Comparison of ENCODE assay signal across 22 cellular contexts in the genomic region with DNA sequence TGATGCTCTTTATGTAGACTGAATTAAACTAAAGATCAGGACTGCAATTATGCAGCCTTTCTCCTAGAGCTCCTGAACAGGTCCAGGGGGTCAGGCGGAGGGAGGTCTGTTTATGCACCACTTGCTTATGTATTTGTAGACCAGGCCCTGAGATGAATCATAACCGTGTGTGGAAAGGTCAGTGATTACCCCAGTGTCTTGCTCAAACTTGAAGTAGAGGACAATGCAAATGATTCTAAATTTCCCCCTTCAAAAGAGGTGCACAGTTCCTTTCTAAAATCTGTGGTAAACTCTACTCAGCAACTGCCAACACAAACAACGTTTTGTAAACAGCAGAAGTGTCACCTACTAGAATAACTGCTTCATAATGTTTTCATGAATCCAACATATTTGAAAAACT. TPM values are rescaled to one million over a fixed set of nuclear protein-coding genes. Genes with fewer than 3 reads are reported as not detected.
DNase-seq lines count a peak whose midpoint lies in the region; ATAC-seq and TF ChIP-seq lines count a peak whose summit lies in the region.
"Had no signal": no experiment of that assay in that cellular context is flagged by ENCODE, and none has a peak within 500 bp of the region (broad histone marks: within the 10 kb centered on the region; RNA-seq: fewer than 3 reads in every experiment).

No MANE protein-coding gene starts in this region.

- H3K4me1 Mint-ChIP-seq in IgD-negative memory B cell, result peaks cover 13 to 31% (median 27%) of the 10 kb centered on the region in 3 donors
- H3K4me1 Mint-ChIP-seq: CD4-positive, alpha-beta memory T cell; H9 had no signal

- peaks cover 8% of the 10 kb centered on the region for H3K36me3 Mint-ChIP-seq in IgD-negative memory B cell
- H3K36me3 Mint-ChIP-seq: CD4-positive, alpha-beta memory T cell had no signal

- H3K4me3 ChIP-seq in GM12865 (ENCODE audit: low read depth, low read length), result no peak overlapping the region
- no peak overlapping the region for H3K4me3 ChIP-seq in MG63
- H3K4me3 ChIP-seq: A549, BLaER1 had no signal

- H3K9me3 Mint-ChIP-seq in IgD-negative memory B cell, result peaks cover 2 to 4% (median 2%) of the 10 kb centered on the region in 3 donors
- H3K9me3 Mint-ChIP-seq: CD4-positive, alpha-beta memory T cell; H9 had no signal

- ATAC-seq in GM19463 (IDR thresholded peaks at IDR 0.05; ENCODE audit: unreplicated experiment) (peak; percentile 69), GM21360 (IDR thresholded peaks at IDR 0.05; ENCODE audit: unreplicated experiment) (no peak)
- ATAC-seq: A549, PC-3, SK-N-SH treated with all-trans-retinoic acid at 6 μM for 48 hours had no signal

- peak overlapping the region in 2 of 3 donors; percentile 34 to 61 for H3K27ac Mint-ChIP-seq in IgD-negative memory B cell
- H3K27ac Mint-ChIP-seq: CD4-positive, alpha-beta memory T cell; H9 had no signal

- H3K27me3 Mint-ChIP-seq in IgD-negative memory B cell, result no peaks in the 10 kb centered on the region

- no peaks in the 10 kb centered on the region for H3K9me3 ChIP-seq in MG63
- H3K9me3 ChIP-seq: A549 had no signal

- TF ChIP-seq CTCF in GM12865 (IDR thresholded peaks at IDR 0.05; ENCODE audit: insufficient read depth, low read depth, low read length, missing control alignments), result no peak

- H3K36me3 ChIP-seq in MG63, result no peaks in the 10 kb centered on the region
- H3K36me3 ChIP-seq: BLaER1 had no signal

- DNase-seq in GM12865 (ENCODE audit: low read depth), result peak; percentile 32
- DNase-seq in kidney tubule cell (ENCODE audit: low spot score), result peak; percentile 6
- DNase-seq in stimulated activated CD4-positive, alpha-beta T cell treated with anti-CD3 and anti-CD28 coated beads, Interleukin-15, amount 100 ng/mL, for 24 hours, result no peak
- DNase-seq in MG63, result no peak
- DNase-seq: Calu3; CD4-positive, alpha-beta memory T cell; H9; NCI-H1417; NCI-H187; NCI-H2107; NCI-H226; NCI-H524; NCI-H82; PC-3; RPMI8226; SIG-M5 had no signal

- peak overlapping the region in 2 of 4 donors; percentile 25 to 61 for H3K4me3 Mint-ChIP-seq in IgD-negative memory B cell
- H3K4me3 Mint-ChIP-seq: CD4-positive, alpha-beta memory T cell; H9 had no signal

- no peaks in the 10 kb centered on the region for H3K27me3 ChIP-seq in MG63
- H3K27me3 ChIP-seq: BLaER1 had no signal

RNA-seq across cellular contexts. Expression of a gene that starts 13.0 kb away (rescaled TPM):
- polyA plus RNA-seq in IgD-negative memory B cell, result 59.4 TPM
- 7.9 and 8.5 TPM in 2 replicates for total RNA-seq in MG63 (2014; rRNA removed; shearing (Covaris generic); ENCODE audit: low replicate concordance)

Comparison
In these comparisons a context has a peak if more than half of its experiments do, and no peak if none do; other contexts are left out.
1. DNase-seq: peak in GM12865 (single experiment) and kidney tubule cell (single experiment); none in stimulated activated CD4-positive, alpha-beta T cell treated with anti-CD3 and anti-CD28 coated beads, Interleukin-15, amount 100 ng/mL, for 24 hours (single experiment) and MG63 (single experiment).